18 cellular contexts compared by ENCODE assay signal in genomic region chr6:44660561-44661220, GRCh38.
DNase-seq lines count a peak whose midpoint lies in the region; ATAC-seq, FAIRE-seq and TF ChIP-seq lines count a peak whose summit lies in the region.
"Had no signal": no experiment of that assay in that cellular context is flagged by ENCODE, and none has a peak within 500 bp of the region (broad histone marks: within the 10 kb centered on the region; RNA-seq: fewer than 3 reads in every experiment).

No MANE protein-coding gene starts in this region.

- H3K9ac ChIP-seq in keratinocyte (ENCODE audit: control insufficient read depth, extremely low read depth, insufficient read depth, low read length): no peak overlapping the region
- H3K9ac ChIP-seq: BLaER1 had no signal

- intact Hi-C loops in prostate gland (cut with DNase I): no loop called here

- FAIRE-seq in keratinocyte (lab: Jason Lieb, UNC): no peak

- H3K36me3 Mint-ChIP-seq in WTC11: peaks cover 3% of the 10 kb centered on the region
- H3K36me3 Mint-ChIP-seq: natural killer cell treated with Interleukin-12 subunit alpha and Interleukin-12 subunit beta and Interleukin-15 and Interleukin-18, amount 100 ng/mL, for 72 hours had no signal

- H3K27me3 ChIP-seq in keratinocyte (ENCODE audit: control insufficient read depth, extremely low read depth, insufficient read depth, low read length) (no peaks in the 10 kb centered on the region), prostate gland (replicated peaks; ENCODE audit: insufficient read depth) (no peaks in the 10 kb centered on the region)
- H3K27me3 ChIP-seq: BLaER1, left lung had no signal

- POLR2A ChIA-PET in WTC11 (lab: Charles Lee): no interaction called here

- H3K36me3 ChIP-seq in keratinocyte (ENCODE audit: control insufficient read depth in 2 of 2, extremely low read depth in 1 of 2, insufficient read depth in 2 of 2, low read length in 2 of 2) (no peaks in the 10 kb centered on the region), prostate gland (no peaks in the 10 kb centered on the region)
- H3K36me3 ChIP-seq: BLaER1, left lung had no signal

- H3K27ac ChIP-seq in keratinocyte (ENCODE audit: control insufficient read depth, insufficient read depth, low read length) (peak overlapping the region; percentile 48), prostate gland (peak overlapping the region; percentile 36 to 61), substantia nigra (ENCODE audit: low read depth, low read length, poor library complexity, severe bottlenecking) (no peak overlapping the region)
- H3K27ac ChIP-seq: BLaER1, left lung had no signal

- 68% methylated on average over 9 of the region's 9 CpGs for WGBS in prostate gland

- dilution Hi-C loops in keratinocyte (cut with MboI; ENCODE audit: extremely low pct_ligation_motif_present, low sequenced_read_pairs): no loop called here

- no peaks in the 10 kb centered on the region for H3K79me2 ChIP-seq in keratinocyte (ENCODE audit: control insufficient read depth, insufficient read depth, low read length)

- peak overlapping the region; percentile 24 for H2AFZ ChIP-seq in keratinocyte (ENCODE audit: control insufficient read depth, low read length)

- TF ChIP-seq CTCF in WTC11 (IDR thresholded peaks at IDR 0.05): no peak
- no peak for TF ChIP-seq CTCF in keratinocyte (optimal IDR thresholded peaks at IDR 0.05 in 1 of 3, IDR thresholded peaks at IDR 0.05 in 1 of 3, conservative IDR thresholded peaks at IDR 0.05 in 1 of 3; ENCODE audit: extremely low read depth in 1 of 3, insufficient read depth in 2 of 3, low read length in 3 of 3)
- TF ChIP-seq CTCF in prostate gland (IDR thresholded peaks at IDR 0.05): no peak

- no peaks in the 10 kb centered on the region for H3K9me1 ChIP-seq in keratinocyte (ENCODE audit: control insufficient read depth, extremely low read depth, insufficient read depth, low read length)

- H3K4me1 ChIP-seq in keratinocyte (ENCODE audit: control insufficient read depth, extremely low read depth, insufficient read depth, low read length): peaks cover 33% of the 10 kb centered on the region
- H3K4me1 ChIP-seq in prostate gland (replicated peaks): peaks cover 3% of the 10 kb centered on the region
- H3K4me1 ChIP-seq: BLaER1 had no signal

- TF ChIP-seq POLR2A in prostate gland (IDR thresholded peaks at IDR 0.05): no peak

- peaks cover 7% of the 10 kb centered on the region for H3K9me3 Mint-ChIP-seq in WTC11
- H3K9me3 Mint-ChIP-seq: natural killer cell treated with Interleukin-12 subunit alpha and Interleukin-12 subunit beta and Interleukin-15 and Interleukin-18, amount 100 ng/mL, for 72 hours had no signal

- H3K4me3 ChIP-seq in keratinocyte (ENCODE audit: control insufficient read depth in 2 of 3, extremely low read depth in 1 of 3, insufficient read depth in 2 of 3, low read depth in 1 of 3, low read length in 3 of 3) (no peak overlapping the region), prostate gland (no peak overlapping the region)
- H3K4me3 ChIP-seq: BLaER1, left lung had no signal

- peak; percentile 77 for DNase-seq in GM04504 (ENCODE audit: low read depth)
- DNase-seq in WTC11 (ENCODE audit: low spot score): no peak
- no peak for DNase-seq in keratinocyte (ENCODE audit: low read depth, low spot score)
- DNase-seq in prostate gland (ENCODE audit: low spot score): no peak
- DNase-seq in substantia nigra (lab: John Stamatoyannopoulos, UW): no peak
- no peak for DNase-seq in pons (ENCODE audit: low spot score)
- DNase-seq in NOMO-1 (lab: John Stamatoyannopoulos, UW; ENCODE audit: unreplicated experiment in 2 of 2): no peak
- no peak for DNase-seq in stimulated activated naive CD8-positive, alpha-beta T cell treated with anti-CD3 and anti-CD28 coated beads, Interleukin-15, Interleukin-2, amounts not matched to agents 100 U/mL and 50 U/mL, for 24 hours
- DNase-seq: activated B cell treated with CpG ODN at 0.5 μM for 24 hours, activated gamma-delta T cell, anterior cingulate cortex, DMS153, left lung, NCI-H2029, retina, SW 1271 had no signal

- H4K20me1 ChIP-seq in keratinocyte (ENCODE audit: control insufficient read depth, extremely low read depth, insufficient read depth, low read length): no peaks in the 10 kb centered on the region
- H4K20me1 ChIP-seq: BLaER1 had no signal

- peak overlapping the region; percentile 28; the same call in 1 of the 2 replicates for H3K27ac Mint-ChIP-seq in WTC11
- H3K27ac Mint-ChIP-seq: activated B cell treated with CpG ODN at 0.5 μM for 24 hours; natural killer cell treated with Interleukin-12 subunit alpha and Interleukin-12 subunit beta and Interleukin-15 and Interleukin-18, amount 100 ng/mL, for 72 hours had no signal

- no peaks in the 10 kb centered on the region for H3K9me3 ChIP-seq in keratinocyte (ENCODE audit: control insufficient read depth, low read depth, low read length)
- H3K9me3 ChIP-seq in prostate gland: no peaks in the 10 kb centered on the region
- H3K9me3 ChIP-seq: BLaER1, left lung had no signal

- peaks cover 60% of the 10 kb centered on the region for H3K4me1 Mint-ChIP-seq in WTC11
- H3K4me1 Mint-ChIP-seq: activated B cell treated with CpG ODN at 0.5 μM for 24 hours had no signal

- CTCF ChIA-PET in WTC11 (lab: Charles Lee): interaction anchor here (0.5 to 6.0 kb wide), 6 partner anchors 8 to 514 kb away, joined by 3 to 38 read pairs (median 4); no protein-coding TSS in a partner anchor

- no peak overlapping the region for H3K4me3 Mint-ChIP-seq in WTC11
- H3K4me3 Mint-ChIP-seq: activated B cell treated with CpG ODN at 0.5 μM for 24 hours; natural killer cell treated with Interleukin-12 subunit alpha and Interleukin-12 subunit beta and Interleukin-15 and Interleukin-18, amount 100 ng/mL, for 72 hours had no signal

- peak overlapping the region; percentile 84 for H3K4me2 ChIP-seq in keratinocyte (ENCODE audit: control insufficient read depth, extremely low read depth, insufficient read depth, low read depth, low read length)
- H3K4me2 ChIP-seq: BLaER1 had no signal

- no peaks in the 10 kb centered on the region; the same call in 1 of the 2 replicates for H3K27me3 Mint-ChIP-seq in WTC11 (ENCODE audit: low read depth)

- ATAC-seq in WTC11: no peak
- no peak for ATAC-seq in stimulated activated naive CD8-positive, alpha-beta T cell treated with anti-CD3 and anti-CD28 coated beads, Interleukin-15, Interleukin-2, amounts not matched to agents 100 U/mL and 50 U/mL, for 24 hours
- ATAC-seq: left lung; natural killer cell treated with Interleukin-12 subunit alpha and Interleukin-12 subunit beta and Interleukin-15 and Interleukin-18, amount 100 ng/mL, for 72 hours had no signal

TF ChIP-seq in WTC11, 78 proteins besides CTCF, POLR2A, EP300 and RAD21 (continues in another document):
- no peak for TF ChIP-seq ZNF263 (CRISPR knock-in tag; IDR thresholded peaks at IDR 0.05; ENCODE audit: low read depth)
- TF ChIP-seq ZNF532 (CRISPR knock-in tag; IDR thresholded peaks at IDR 0.05; ENCODE audit: borderline replicate concordance): no peak
- no peak for TF ChIP-seq MYBL2 (CRISPR knock-in tag; IDR thresholded peaks at IDR 0.05)
